8 cellular contexts compared by ENCODE assay signal in the genomic region with DNA sequence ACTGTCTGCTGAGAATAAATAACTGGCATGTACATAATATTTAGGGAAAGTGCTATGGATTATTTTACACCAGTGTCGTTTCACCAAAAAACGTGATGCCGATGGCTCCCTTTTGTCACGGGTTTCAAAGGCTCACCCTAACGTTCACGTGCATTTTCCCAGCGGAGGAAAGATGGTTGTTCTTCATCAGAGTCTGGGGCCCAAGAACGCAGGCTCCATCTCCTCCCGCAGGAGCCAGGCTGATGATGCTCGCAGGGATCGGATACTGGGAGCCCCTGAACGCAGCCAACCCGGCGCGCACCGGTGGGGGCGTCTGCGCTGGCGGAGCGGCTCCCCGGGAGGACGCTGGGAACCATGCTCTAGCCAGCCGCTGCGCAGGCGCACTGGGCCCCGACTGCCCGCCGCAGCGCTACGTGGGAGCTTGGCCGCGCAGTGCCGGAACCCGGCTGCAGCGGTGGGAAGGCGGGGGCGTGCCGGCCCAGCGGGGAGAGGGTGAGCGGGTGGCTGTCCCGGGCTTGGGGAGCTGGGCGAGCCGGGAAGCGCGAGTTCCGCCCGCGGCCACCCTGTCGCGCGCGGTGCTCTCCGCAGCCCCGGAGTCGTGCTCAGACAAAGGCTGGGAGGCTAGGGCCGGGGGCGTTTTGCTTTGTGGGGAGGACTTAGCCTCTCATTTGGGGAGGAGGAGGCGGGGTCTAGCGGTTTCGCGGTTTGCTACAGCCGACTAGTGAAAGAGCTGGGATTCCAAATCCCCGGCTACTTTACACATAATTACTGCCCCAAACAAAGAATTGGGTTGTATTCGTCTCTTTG. TPM values are rescaled to one million over a fixed set of nuclear protein-coding genes. Genes with fewer than 3 reads are reported as not detected.
A peak's percentile ranks its signal among the peaks of the same experiment; 100 is the strongest.
DNase-seq lines count a peak whose midpoint lies in the region; ATAC-seq and TF ChIP-seq lines count a peak whose summit lies in the region.

Gene ZFP69B, plus strand, starts transcription at position 793 of the 807 bp plus-strand sequence. CDS start 486 bp downstream, outside the sequence.

- 0% methylated on average over 12 of the region's 64 CpGs for WGBS in esophagus muscularis mucosa

- H3K27me3 Mint-ChIP-seq in activated T-cell treated with anti-CD3 and anti-CD28 coated beads, Interleukin-2, amount 50 U/mL, for 4 hours (ENCODE audit: low read depth): no peaks in the 10 kb centered on the region

- peaks cover 33% of the 10 kb centered on the region for H3K4me1 Mint-ChIP-seq in activated T-cell treated with anti-CD3 and anti-CD28 coated beads, Interleukin-2, amount 50 U/mL, for 4 hours (ENCODE audit: low read depth)

- no peak for TF ChIP-seq POLR2A in esophagus muscularis mucosa (IDR thresholded peaks at IDR 0.05; ENCODE audit: low read depth)

- H3K27me3 ChIP-seq in esophagus muscularis mucosa (no peaks in the 10 kb centered on the region), muscle layer of duodenum (ENCODE audit: low read depth, low read length) (no peaks in the 10 kb centered on the region)

- TF ChIP-seq EP300 in Ishikawa (IDR thresholded peaks at IDR 0.05; ENCODE audit: borderline replicate concordance) (no peak), esophagus muscularis mucosa (IDR thresholded peaks at IDR 0.05) (no peak)

- H3K36me3 Mint-ChIP-seq in activated T-cell treated with anti-CD3 and anti-CD28 coated beads, Interleukin-2, amount 50 U/mL, for 4 hours (ENCODE audit: insufficient read depth): peaks cover 28% of the 10 kb centered on the region

- TF ChIP-seq CTCF in esophagus muscularis mucosa (IDR thresholded peaks at IDR 0.05): peak in 1 of 3 experiments; percentile 23

- H3K27ac ChIP-seq in esophagus muscularis mucosa (replicated peaks in 1 of 4) (peak within 1 kb of the TSS; percentile 75 to 84 (median 80)), muscle layer of duodenum (ENCODE audit: low read length) (peak within 1 kb of the TSS; percentile 72)

- H3K4me3 Mint-ChIP-seq in activated T-cell treated with anti-CD3 and anti-CD28 coated beads, Interleukin-2, amount 50 U/mL, for 4 hours: peak within 1 kb of the TSS; percentile 87

- intact Hi-C loops in esophagus muscularis mucosa (cut with DNase I): no loop called here

- TF ChIP-seq RAD21 in Ishikawa (IDR thresholded peaks at IDR 0.05; ENCODE audit: low read depth): no peak

- peaks cover 5 to 12% (median 10%) of the 10 kb centered on the region in 4 donors for H3K4me1 ChIP-seq in esophagus muscularis mucosa
- peaks cover 3 to 4% of the 10 kb centered on the region in 2 donors for H3K4me1 ChIP-seq in muscle layer of duodenum (ENCODE audit: control insufficient read depth in 1 of 2, insufficient read depth in 2 of 2, low read length in 2 of 2)

- DNase-seq in DMS153 (lab: John Stamatoyannopoulos, UW): peak; percentile 97
- peak; percentile 54 for DNase-seq in OCI-M2 (lab: John Stamatoyannopoulos, UW; ENCODE audit: unreplicated experiment)
- peak; percentile 86 for DNase-seq in activated T-cell treated with anti-CD3 and anti-CD28 coated beads, Interleukin-2, amount 50 U/mL, for 4 hours
- peak; percentile 95 for DNase-seq in esophagus muscularis mucosa (ENCODE audit: extremely low spot score)
- DNase-seq in stimulated activated CD8-positive, alpha-beta memory T cell treated with anti-CD3 and anti-CD28 coated beads, Interleukin-7, amount 100 ng/mL, for 1 hour (ENCODE audit: low read depth in 2 of 2): peak; percentile 78 to 85

- H3K9me3 Mint-ChIP-seq in activated T-cell treated with anti-CD3 and anti-CD28 coated beads, Interleukin-2, amount 50 U/mL, for 4 hours: peaks cover 46% of the 10 kb centered on the region

- peak within 1 kb of the TSS; percentile 66 to 79 (median 75) for H3K4me3 ChIP-seq in esophagus muscularis mucosa
- H3K4me3 ChIP-seq in muscle layer of duodenum (ENCODE audit: low read depth in 1 of 2, low read length in 2 of 2): peak within 1 kb of the TSS; percentile 80 to 88

- peaks cover 0 to 4% (median 1%) of the 10 kb centered on the region in 4 donors for H3K36me3 ChIP-seq in esophagus muscularis mucosa
- peaks cover 0 to 9% of the 10 kb centered on the region in 2 donors for H3K36me3 ChIP-seq in muscle layer of duodenum (ENCODE audit: control insufficient read depth in 1 of 2, insufficient read depth in 2 of 2, low read length in 2 of 2)

- peak; percentile 78 for ATAC-seq in GM21529 (IDR thresholded peaks at IDR 0.05; ENCODE audit: unreplicated experiment)
- ATAC-seq in activated T-cell treated with anti-CD3 and anti-CD28 coated beads, Interleukin-2, amount 50 U/mL, for 4 hours: peak; percentile 64 to 70

- H3K9me3 ChIP-seq in esophagus muscularis mucosa: peaks cover 0 to 19% (median 2%) of the 10 kb centered on the region in 4 donors
- H3K9me3 ChIP-seq in muscle layer of duodenum (ENCODE audit: control insufficient read depth in 1 of 2, low read length in 2 of 2): peaks cover 6 to 11% of the 10 kb centered on the region in 2 donors

TF ChIP-seq in Ishikawa, 13 proteins besides CTCF, POLR2A, EP300 and RAD21:
- TF ChIP-seq USF1 (IDR thresholded peaks at IDR 0.05) (no peak), YY1 (IDR thresholded peaks at IDR 0.05; ENCODE audit: low read depth) (peak; percentile 30; the same call in 1 of the 2 replicates), EGR1 (IDR thresholded peaks at IDR 0.05) (peak; percentile 93), TCF12 (IDR thresholded peaks at IDR 0.05; ENCODE audit: low read depth) (0 out of 2 replicates have a peak, but pooled peaks have one; percentile 19), FOXM1 (IDR thresholded peaks at IDR 0.05; ENCODE audit: borderline replicate concordance, low read depth) (no peak), TEAD4 (IDR thresholded peaks at IDR 0.05) (peak; percentile 16; the same call in 1 of the 2 replicates), MAX (IDR thresholded peaks at IDR 0.05) (peak; percentile 83), CEBPB (IDR thresholded peaks at IDR 0.05) (no peak), ZBTB7A (IDR thresholded peaks at IDR 0.05; ENCODE audit: low read depth) (no peak), TAF1 (IDR thresholded peaks at IDR 0.05; ENCODE audit: low read depth) (peak; percentile 68)

RNA-seq across cellular contexts. Expression of gene ZFP69B, which starts in this region (rescaled TPM):
- total RNA-seq in activated T-cell treated with anti-CD3 and anti-CD28 coated beads, Interleukin-2, amount 50 U/mL, for 4 hours: 10 to 100 TPM in 1 of 3 donors, 1 to 10 TPM in 2; 8.0 to 10.1 (median 9.6) TPM
- total RNA-seq in esophagus muscularis mucosa: under 1 TPM; 0.66 to 0.91 (median 0.79) TPM

Comparison
In these comparisons a context has a peak if more than half of its experiments do, and no peak if none do; other contexts are left out.
1. Peak in every context shown above with its lines: DNase-seq, ATAC-seq, H3K4me3 ChIP-seq and H3K27ac ChIP-seq.
2. RNA of gene ZFP69B (total RNA-seq): 8.0 to 10.1 TPM in activated T-cell treated with anti-CD3 and anti-CD28 coated beads, Interleukin-2, amount 50 U/mL, for 4 hours; 0.66 to 0.91 TPM in esophagus muscularis mucosa; every median in the first group is over 4 times any median in the second.
3. Peak in DNase-seq, H3K4me3 ChIP-seq and H3K27ac ChIP-seq in esophagus muscularis mucosa; RNA of the gene not detected or under 1 TPM.